In the genomic region with DNA sequence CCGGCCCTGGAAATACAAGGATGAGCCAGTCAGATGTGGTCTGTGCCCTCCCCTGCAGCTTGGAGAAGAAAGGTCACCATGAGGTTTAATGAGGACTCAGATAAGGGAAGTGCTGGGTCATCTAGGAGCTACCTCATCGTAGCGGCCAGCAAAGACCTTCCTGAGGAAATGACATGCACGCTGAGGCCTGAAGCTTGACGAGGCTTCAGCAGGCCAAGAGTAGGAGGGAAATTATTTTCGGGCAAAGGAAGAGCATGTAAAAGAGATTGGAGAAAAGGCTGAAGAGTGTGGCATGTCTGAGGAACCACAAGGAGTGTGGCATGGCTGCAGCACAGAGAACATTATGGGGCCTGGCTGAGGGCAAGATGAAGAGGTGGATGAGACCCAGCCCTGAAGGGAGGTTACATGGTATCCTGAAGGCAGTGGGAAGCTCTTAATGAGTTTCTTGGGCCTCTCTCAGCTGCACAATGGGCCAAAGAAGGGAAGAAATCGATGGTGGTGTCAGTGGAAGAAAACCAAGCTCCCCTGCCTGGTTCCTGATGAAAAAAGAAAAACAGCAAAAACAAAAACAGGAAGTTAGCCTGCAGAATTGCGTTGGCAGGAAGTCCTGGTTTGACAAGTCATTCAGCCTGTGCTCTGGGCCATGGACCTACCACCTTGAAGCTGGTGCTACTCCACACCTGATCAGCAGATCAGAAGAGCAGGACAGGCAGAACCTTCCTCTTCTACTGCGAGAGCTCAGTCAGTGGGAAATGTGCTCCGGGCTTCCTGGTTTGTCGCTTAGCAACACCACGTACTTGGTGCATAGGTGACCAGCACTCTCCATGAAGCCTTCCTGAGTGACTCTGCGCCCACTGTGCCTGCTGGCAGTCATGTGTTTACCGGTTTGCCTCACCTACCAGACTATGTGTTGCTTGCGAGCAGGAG, we compare ENCODE assay signal across 1 cellular context.
TF ChIP-seq lines count a peak whose summit lies in the region.

No MANE protein-coding gene starts in this region.

TF ChIP-seq in K562, 482 proteins besides CTCF, POLR2A, EP300 and RAD21 (continued from another document and continues in another):
- TF ChIP-seq, protein P1, sequence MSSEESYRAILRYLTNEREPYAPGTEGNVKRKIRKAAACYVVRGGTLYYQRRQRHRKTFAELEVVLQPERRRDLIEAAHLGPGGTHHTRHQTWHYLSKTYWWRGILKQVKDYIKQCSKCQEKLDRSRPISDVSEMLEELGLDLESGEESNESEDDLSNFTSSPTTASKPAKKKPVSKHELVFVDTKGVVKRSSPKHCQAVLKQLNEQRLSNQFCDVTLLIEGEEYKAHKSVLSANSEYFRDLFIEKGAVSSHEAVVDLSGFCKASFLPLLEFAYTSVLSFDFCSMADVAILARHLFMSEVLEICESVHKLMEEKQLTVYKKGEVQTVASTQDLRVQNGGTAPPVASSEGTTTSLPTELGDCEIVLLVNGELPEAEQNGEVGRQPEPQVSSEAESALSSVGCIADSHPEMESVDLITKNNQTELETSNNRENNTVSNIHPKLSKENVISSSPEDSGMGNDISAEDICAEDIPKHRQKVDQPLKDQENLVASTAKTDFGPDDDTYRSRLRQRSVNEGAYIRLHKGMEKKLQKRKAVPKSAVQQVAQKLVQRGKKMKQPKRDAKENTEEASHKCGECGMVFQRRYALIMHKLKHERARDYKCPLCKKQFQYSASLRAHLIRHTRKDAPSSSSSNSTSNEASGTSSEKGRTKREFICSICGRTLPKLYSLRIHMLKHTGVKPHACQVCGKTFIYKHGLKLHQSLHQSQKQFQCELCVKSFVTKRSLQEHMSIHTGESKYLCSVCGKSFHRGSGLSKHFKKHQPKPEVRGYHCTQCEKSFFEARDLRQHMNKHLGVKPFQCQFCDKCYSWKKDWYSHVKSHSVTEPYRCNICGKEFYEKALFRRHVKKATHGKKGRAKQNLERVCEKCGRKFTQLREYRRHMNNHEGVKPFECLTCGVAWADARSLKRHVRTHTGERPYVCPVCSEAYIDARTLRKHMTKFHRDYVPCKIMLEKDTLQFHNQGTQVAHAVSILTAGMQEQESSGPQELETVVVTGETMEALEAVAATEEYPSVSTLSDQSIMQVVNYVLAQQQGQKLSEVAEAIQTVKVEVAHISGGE (CRISPR knock-in tag; IDR thresholded peaks at IDR 0.05): peak in 1 of 3 experiments; percentile 86; a peak in 2 of 6 replicates
- no peak for TF ChIP-seq ZNF695 (CRISPR knock-in tag; IDR thresholded peaks at IDR 0.05)
- no peak for TF ChIP-seq ZNF174 (CRISPR knock-in tag; IDR thresholded peaks at IDR 0.05)
- peak; percentile 42; the same call in 1 of the 2 replicates for TF ChIP-seq TOE1 (IDR thresholded peaks at IDR 0.05; ENCODE audit: borderline replicate concordance)
- no peak for TF ChIP-seq TOE1 (CRISPR knock-in tag; IDR thresholded peaks at IDR 0.05; ENCODE audit: borderline replicate concordance, low read depth)
- TF ChIP-seq, protein P2, sequence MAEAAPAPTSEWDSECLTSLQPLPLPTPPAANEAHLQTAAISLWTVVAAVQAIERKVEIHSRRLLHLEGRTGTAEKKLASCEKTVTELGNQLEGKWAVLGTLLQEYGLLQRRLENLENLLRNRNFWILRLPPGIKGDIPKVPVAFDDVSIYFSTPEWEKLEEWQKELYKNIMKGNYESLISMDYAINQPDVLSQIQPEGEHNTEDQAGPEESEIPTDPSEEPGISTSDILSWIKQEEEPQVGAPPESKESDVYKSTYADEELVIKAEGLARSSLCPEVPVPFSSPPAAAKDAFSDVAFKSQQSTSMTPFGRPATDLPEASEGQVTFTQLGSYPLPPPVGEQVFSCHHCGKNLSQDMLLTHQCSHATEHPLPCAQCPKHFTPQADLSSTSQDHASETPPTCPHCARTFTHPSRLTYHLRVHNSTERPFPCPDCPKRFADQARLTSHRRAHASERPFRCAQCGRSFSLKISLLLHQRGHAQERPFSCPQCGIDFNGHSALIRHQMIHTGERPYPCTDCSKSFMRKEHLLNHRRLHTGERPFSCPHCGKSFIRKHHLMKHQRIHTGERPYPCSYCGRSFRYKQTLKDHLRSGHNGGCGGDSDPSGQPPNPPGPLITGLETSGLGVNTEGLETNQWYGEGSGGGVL (CRISPR knock-in tag; IDR thresholded peaks at IDR 0.05): no peak
- TF ChIP-seq, protein P3, sequence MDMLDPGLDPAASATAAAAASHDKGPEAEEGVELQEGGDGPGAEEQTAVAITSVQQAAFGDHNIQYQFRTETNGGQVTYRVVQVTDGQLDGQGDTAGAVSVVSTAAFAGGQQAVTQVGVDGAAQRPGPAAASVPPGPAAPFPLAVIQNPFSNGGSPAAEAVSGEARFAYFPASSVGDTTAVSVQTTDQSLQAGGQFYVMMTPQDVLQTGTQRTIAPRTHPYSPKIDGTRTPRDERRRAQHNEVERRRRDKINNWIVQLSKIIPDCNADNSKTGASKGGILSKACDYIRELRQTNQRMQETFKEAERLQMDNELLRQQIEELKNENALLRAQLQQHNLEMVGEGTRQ (CRISPR knock-in tag; IDR thresholded peaks at IDR 0.05): no peak
- TF ChIP-seq, protein P4, sequence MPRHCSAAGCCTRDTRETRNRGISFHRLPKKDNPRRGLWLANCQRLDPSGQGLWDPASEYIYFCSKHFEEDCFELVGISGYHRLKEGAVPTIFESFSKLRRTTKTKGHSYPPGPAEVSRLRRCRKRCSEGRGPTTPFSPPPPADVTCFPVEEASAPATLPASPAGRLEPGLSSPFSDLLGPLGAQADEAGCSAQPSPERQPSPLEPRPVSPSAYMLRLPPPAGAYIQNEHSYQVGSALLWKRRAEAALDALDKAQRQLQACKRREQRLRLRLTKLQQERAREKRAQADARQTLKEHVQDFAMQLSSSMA (CRISPR knock-in tag; IDR thresholded peaks at IDR 0.05): no peak
- TF ChIP-seq RFX5 (IDR thresholded peaks at IDR 0.05; ENCODE audit: low read depth, low read length): no peak
- TF ChIP-seq HDAC1 (IDR thresholded peaks at IDR 0.05): peak in 1 of 2 experiments; percentile 65; a peak in 1 of 4 replicates
- peak; percentile 41; the same call in 1 of the 2 replicates for TF ChIP-seq NFIC (IDR thresholded peaks at IDR 0.05)
- no peak for TF ChIP-seq ZNF57 (CRISPR knock-in tag; IDR thresholded peaks at IDR 0.05)
- no peak for TF ChIP-seq CHD4 (IDR thresholded peaks at IDR 0.05; ENCODE audit: insufficient read depth, insufficient replicate concordance, low read depth, low read length, poor library complexity, severe bottlenecking)
- no peak for TF ChIP-seq ERF (CRISPR knock-in tag; IDR thresholded peaks at IDR 0.05)
- TF ChIP-seq STAT5B (CRISPR knock-in tag; IDR thresholded peaks at IDR 0.05): no peak
- TF ChIP-seq, protein P5, sequence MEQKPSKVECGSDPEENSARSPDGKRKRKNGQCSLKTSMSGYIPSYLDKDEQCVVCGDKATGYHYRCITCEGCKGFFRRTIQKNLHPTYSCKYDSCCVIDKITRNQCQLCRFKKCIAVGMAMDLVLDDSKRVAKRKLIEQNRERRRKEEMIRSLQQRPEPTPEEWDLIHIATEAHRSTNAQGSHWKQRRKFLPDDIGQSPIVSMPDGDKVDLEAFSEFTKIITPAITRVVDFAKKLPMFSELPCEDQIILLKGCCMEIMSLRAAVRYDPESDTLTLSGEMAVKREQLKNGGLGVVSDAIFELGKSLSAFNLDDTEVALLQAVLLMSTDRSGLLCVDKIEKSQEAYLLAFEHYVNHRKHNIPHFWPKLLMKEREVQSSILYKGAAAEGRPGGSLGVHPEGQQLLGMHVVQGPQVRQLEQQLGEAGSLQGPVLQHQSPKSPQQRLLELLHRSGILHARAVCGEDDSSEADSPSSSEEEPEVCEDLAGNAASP (IDR thresholded peaks at IDR 0.05): 0 out of 2 replicates have a peak, but pooled peaks have one; percentile 57
- peak; percentile 79 for TF ChIP-seq GATA2 (CRISPR knock-in tag; IDR thresholded peaks at IDR 0.05)
- TF ChIP-seq BRCA1 (IDR thresholded peaks at IDR 0.05): no peak
- TF ChIP-seq BRCA1 (CRISPR knock-in tag; IDR thresholded peaks at IDR 0.05): no peak
- TF ChIP-seq TEAD1 (CRISPR knock-in tag; IDR thresholded peaks at IDR 0.05): 0 out of 4 replicates have a peak, but pooled peaks of 1 of the 2 experiments have one; percentile 1
- peak; percentile 63 for TF ChIP-seq TAF7 (tag; IDR thresholded peaks at IDR 0.05)
- TF ChIP-seq EHMT2 (IDR thresholded peaks at IDR 0.05): peak; percentile 86
- TF ChIP-seq, protein P6, sequence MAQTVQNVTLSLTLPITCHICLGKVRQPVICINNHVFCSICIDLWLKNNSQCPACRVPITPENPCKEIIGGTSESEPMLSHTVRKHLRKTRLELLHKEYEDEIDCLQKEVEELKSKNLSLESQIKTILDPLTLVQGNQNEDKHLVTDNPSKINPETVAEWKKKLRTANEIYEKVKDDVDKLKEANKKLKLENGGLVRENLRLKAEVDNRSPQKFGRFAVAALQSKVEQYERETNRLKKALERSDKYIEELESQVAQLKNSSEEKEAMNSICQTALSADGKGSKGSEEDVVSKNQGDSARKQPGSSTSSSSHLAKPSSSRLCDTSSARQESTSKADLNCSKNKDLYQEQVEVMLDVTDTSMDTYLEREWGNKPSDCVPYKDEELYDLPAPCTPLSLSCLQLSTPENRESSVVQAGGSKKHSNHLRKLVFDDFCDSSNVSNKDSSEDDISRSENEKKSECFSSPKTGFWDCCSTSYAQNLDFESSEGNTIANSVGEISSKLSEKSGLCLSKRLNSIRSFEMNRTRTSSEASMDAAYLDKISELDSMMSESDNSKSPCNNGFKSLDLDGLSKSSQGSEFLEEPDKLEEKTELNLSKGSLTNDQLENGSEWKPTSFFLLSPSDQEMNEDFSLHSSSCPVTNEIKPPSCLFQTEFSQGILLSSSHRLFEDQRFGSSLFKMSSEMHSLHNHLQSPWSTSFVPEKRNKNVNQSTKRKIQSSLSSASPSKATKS (CRISPR knock-in tag; IDR thresholded peaks at IDR 0.05): 0 out of 2 replicates have a peak, but pooled peaks have one; percentile 27
- peak; percentile 83 for TF ChIP-seq ZNF583 (CRISPR knock-in tag; IDR thresholded peaks at IDR 0.05)
- TF ChIP-seq CBFA2T3 (IDR thresholded peaks at IDR 0.05): peak; percentile 88
- TF ChIP-seq NCOA4 (IDR thresholded peaks at IDR 0.05; ENCODE audit: partially characterized antibody): no peak
- peak; percentile 40; the same call in 1 of the 2 replicates for TF ChIP-seq TCF7 (IDR thresholded peaks at IDR 0.05; ENCODE audit: borderline replicate concordance)
- peak; percentile 86; the same call in 1 of the 2 replicates for TF ChIP-seq DMBX1 (CRISPR knock-in tag; IDR thresholded peaks at IDR 0.05; ENCODE audit: borderline replicate concordance)
- peak; percentile 99 for TF ChIP-seq L3MBTL2 (IDR thresholded peaks at IDR 0.05)
- no peak for TF ChIP-seq HNRNPL (IDR thresholded peaks at IDR 0.05; ENCODE audit: low read depth, low read length)
- TF ChIP-seq TBL1XR1 (IDR thresholded peaks at IDR 0.05; ENCODE audit: low read length in 2 of 2): peak in 1 of 2 experiments; percentile 66; a peak in 2 of 4 replicates
- TF ChIP-seq NR2F6 (CRISPR knock-in tag; IDR thresholded peaks at IDR 0.05): no peak
- TF ChIP-seq, protein P7, sequence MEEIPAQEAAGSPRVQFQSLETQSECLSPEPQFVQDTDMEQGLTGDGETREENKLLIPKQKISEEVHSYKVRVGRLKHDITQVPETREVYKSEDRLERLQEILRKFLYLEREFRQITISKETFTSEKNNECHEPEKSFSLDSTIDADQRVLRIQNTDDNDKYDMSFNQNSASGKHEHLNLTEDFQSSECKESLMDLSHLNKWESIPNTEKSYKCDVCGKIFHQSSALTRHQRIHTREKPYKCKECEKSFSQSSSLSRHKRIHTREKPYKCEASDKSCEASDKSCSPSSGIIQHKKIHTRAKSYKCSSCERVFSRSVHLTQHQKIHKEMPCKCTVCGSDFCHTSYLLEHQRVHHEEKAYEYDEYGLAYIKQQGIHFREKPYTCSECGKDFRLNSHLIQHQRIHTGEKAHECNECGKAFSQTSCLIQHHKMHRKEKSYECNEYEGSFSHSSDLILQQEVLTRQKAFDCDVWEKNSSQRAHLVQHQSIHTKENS (CRISPR knock-in tag; IDR thresholded peaks at IDR 0.05): no peak
- TF ChIP-seq ZNF408 (CRISPR knock-in tag; IDR thresholded peaks at IDR 0.05; ENCODE audit: low read depth): no peak
- no peak for TF ChIP-seq BCOR (IDR thresholded peaks at IDR 0.05)
- TF ChIP-seq, protein P8, sequence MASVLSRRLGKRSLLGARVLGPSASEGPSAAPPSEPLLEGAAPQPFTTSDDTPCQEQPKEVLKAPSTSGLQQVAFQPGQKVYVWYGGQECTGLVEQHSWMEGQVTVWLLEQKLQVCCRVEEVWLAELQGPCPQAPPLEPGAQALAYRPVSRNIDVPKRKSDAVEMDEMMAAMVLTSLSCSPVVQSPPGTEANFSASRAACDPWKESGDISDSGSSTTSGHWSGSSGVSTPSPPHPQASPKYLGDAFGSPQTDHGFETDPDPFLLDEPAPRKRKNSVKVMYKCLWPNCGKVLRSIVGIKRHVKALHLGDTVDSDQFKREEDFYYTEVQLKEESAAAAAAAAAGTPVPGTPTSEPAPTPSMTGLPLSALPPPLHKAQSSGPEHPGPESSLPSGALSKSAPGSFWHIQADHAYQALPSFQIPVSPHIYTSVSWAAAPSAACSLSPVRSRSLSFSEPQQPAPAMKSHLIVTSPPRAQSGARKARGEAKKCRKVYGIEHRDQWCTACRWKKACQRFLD (CRISPR knock-in tag; IDR thresholded peaks at IDR 0.05): peak; percentile 98
